Comparison of ENCODE assay signal across 20 cellular contexts in genomic region chr1:72109916-72110315, GRCh38.
"Had no signal": no experiment of that assay in that cellular context is flagged by ENCODE, and none has a peak within 500 bp of the region (broad histone marks: within the 10 kb centered on the region; RNA-seq: fewer than 3 reads in every experiment).

No MANE protein-coding gene starts in this region.

- ATAC-seq: activated CD8-positive, alpha-beta T cell treated with anti-CD3 and anti-CD28 coated beads for 36 hours; K562; Panc1; SK-N-SH treated with all-trans-retinoic acid at 6 μM for 48 hours; T-cell had no signal

- H3K9me3 ChIP-seq: SJCRH30 had no signal

- H3K4me3 ChIP-seq: K562, SJCRH30 had no signal

- DNase-seq: activated CD4-positive, alpha-beta T cell treated with anti-CD3 and anti-CD28 coated beads for 4 hours; activated CD8-positive, alpha-beta memory T cell treated with anti-CD3 and anti-CD28 coated beads, Interleukin-2, amount 50 U/mL, for 4 hours; activated CD8-positive, alpha-beta T cell treated with anti-CD3 and anti-CD28 coated beads for 36 hours; amygdala; NCI-H1092 treated with DMSO at 0.1 percent for 48 hours; NCI-H1417 treated with DMSO at 0.1 percent for 48 hours; NCI-H1694; NCI-H2029; NCI-H345; NCI-H510A; NCI-H526 treated with DMSO at 0.1 percent for 48 hours; OCI-M1; Right ventricle myocardium superior; RPMI8226; SJCRH30; T-cell; WERI-Rb-1 had no signal

- H3K36me3 ChIP-seq: SJCRH30, WERI-Rb-1 had no signal

- H3K27ac ChIP-seq: SJCRH30, WERI-Rb-1 had no signal
